Comparison of ENCODE assay signal across 6 cellular contexts in genomic region chr6:46842252-46842846, GRCh38. TPM values are rescaled to one million over a fixed set of nuclear protein-coding genes. Genes with fewer than 3 reads are reported as not detected.
"Had no signal": no experiment of that assay in that cellular context is flagged by ENCODE, and none has a peak within 500 bp of the region (broad histone marks: within the 10 kb centered on the region; RNA-seq: fewer than 3 reads in every experiment).

No MANE protein-coding gene starts in this region.

RNA-seq across cellular contexts. Expression of gene MEP1A, which starts 49.2 kb away (rescaled TPM):
- total RNA-seq: GM23248, GM23338, H1, H7, H9, HFFc6 had no signal
- polyA plus RNA-seq: GM23248, GM23338 had no signal
